14 cellular contexts compared by ENCODE assay signal in genomic region chr7:69439040-69439439, GRCh38.
"Had no signal": no experiment of that assay in that cellular context is flagged by ENCODE, and none has a peak within 500 bp of the region (broad histone marks: within the 10 kb centered on the region; RNA-seq: fewer than 3 reads in every experiment).

No MANE protein-coding gene starts in this region.

- H3K27ac ChIP-seq: lower lobe of right lung, neural progenitor cell, pancreas, thyroid gland had no signal

- H3K27me3 Mint-ChIP-seq: activated CD4-positive, alpha-beta T cell treated with anti-CD3 and anti-CD28 coated beads, Interleukin-2, amount 10 ng/mL, durations not matched to agents 7 days and 5 days had no signal

- H3K4me2 ChIP-seq: neural progenitor cell had no signal

- H3K27me3 ChIP-seq: neural progenitor cell, pancreas, stomach, thyroid gland had no signal

- H3K36me3 ChIP-seq: lower lobe of right lung, neural progenitor cell, pancreas, stomach, thyroid gland had no signal

- H3K27ac Mint-ChIP-seq: activated CD4-positive, alpha-beta T cell treated with anti-CD3 and anti-CD28 coated beads, Interleukin-2, amount 10 ng/mL, durations not matched to agents 7 days and 5 days; activated naive CD8-positive, alpha-beta T cell treated with anti-CD3 and anti-CD28 coated beads for 36 hours; activated T-helper 1 cell treated with anti-CD3 and anti-CD28 coated beads, Interleukin-12 subunit alpha, Interleukin-12 subunit beta, Interleukin-2, Interleukin-4 antibody, amounts not matched to agents 30 ng/mL and 10 ng/mL and 1 ng/mL, durations not matched to agents 14 hours and 24 hours and 36 hours; dendritic cell treated with granulocyte-macrophage colony-stimulating factor and Interleukin-4, amounts not matched to agents 40 ng/mL and 50 ng/mL, for 4 days; neural progenitor cell; WTC11 had no signal

- H3K4me3 ChIP-seq: lower lobe of right lung, neural progenitor cell, pancreas, stomach, thyroid gland had no signal

- H3K36me3 Mint-ChIP-seq: neural progenitor cell, WTC11 had no signal

- H3K9ac ChIP-seq: neural progenitor cell had no signal

- H3K4me1 ChIP-seq: lower lobe of right lung, neural progenitor cell, pancreas had no signal

- H3K9me3 ChIP-seq: lower lobe of right lung, pancreas, stomach, thyroid gland had no signal

- H3K4me3 Mint-ChIP-seq: activated CD4-positive, alpha-beta T cell treated with anti-CD3 and anti-CD28 coated beads, Interleukin-2, amount 10 ng/mL, durations not matched to agents 7 days and 5 days; activated naive CD8-positive, alpha-beta T cell treated with anti-CD3 and anti-CD28 coated beads for 36 hours; activated T-helper 1 cell treated with anti-CD3 and anti-CD28 coated beads, Interleukin-12 subunit alpha, Interleukin-12 subunit beta, Interleukin-2, Interleukin-4 antibody, amounts not matched to agents 30 ng/mL and 10 ng/mL and 1 ng/mL, durations not matched to agents 14 hours and 24 hours and 36 hours; dendritic cell treated with granulocyte-macrophage colony-stimulating factor and Interleukin-4, amounts not matched to agents 40 ng/mL and 50 ng/mL, for 4 days; neural progenitor cell; WTC11 had no signal

- DNase-seq: activated CD4-positive, alpha-beta T cell treated with anti-CD3 and anti-CD28 coated beads, Interleukin-2, amount 10 ng/mL, durations not matched to agents 7 days and 5 days; activated naive CD8-positive, alpha-beta T cell treated with anti-CD3 and anti-CD28 coated beads for 36 hours; effector memory CD4-positive, alpha-beta T cell; glutamatergic neuron; lower lobe of right lung; pancreas; stimulated activated CD4-positive, alpha-beta T cell treated with anti-CD3 and anti-CD28 coated beads, Interleukin-1b, Interleukin-23, amount 100 ng/mL, for 48 hours; stomach; T-helper 2 cell; thyroid gland had no signal

- ATAC-seq: lower lobe of right lung, pancreas, WTC11 had no signal

- H3K9me3 Mint-ChIP-seq: neural progenitor cell had no signal

- H3K4me1 Mint-ChIP-seq: activated CD4-positive, alpha-beta T cell treated with anti-CD3 and anti-CD28 coated beads, Interleukin-2, amount 10 ng/mL, durations not matched to agents 7 days and 5 days; neural progenitor cell had no signal
